ENCODE assay signal across 28 cellular contexts in the genomic region with DNA sequence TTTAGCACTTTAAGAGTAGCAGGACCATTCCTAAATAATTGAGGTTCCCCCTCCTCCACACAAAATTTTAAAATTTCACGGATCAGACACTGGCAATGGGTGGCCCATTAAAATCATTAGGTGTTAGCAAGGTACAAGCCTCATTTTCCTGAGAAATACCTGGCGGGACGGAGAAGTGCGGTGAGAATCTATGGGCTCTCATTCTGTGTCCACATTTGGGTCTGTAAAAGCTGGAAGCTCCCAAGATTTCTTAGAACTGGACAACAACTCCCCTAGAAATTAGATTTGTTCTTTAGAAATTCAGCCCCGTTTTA. TPM values are rescaled to one million over a fixed set of nuclear protein-coding genes. Genes with fewer than 3 reads are reported as not detected.
DNase-seq lines count a peak whose midpoint lies in the region; ATAC-seq, FAIRE-seq and TF ChIP-seq lines count a peak whose summit lies in the region.
"Had no signal": no experiment of that assay in that cellular context is flagged by ENCODE, and none has a peak within 500 bp of the region (broad histone marks: within the 10 kb centered on the region; RNA-seq: fewer than 3 reads in every experiment).

No MANE protein-coding gene starts in this region.

- H3K4me1 Mint-ChIP-seq in GM23338: peaks cover 69% of the 10 kb centered on the region
- peaks cover 22% of the 10 kb centered on the region for H3K4me1 Mint-ChIP-seq in activated T-helper 1 cell treated with anti-CD3 and anti-CD28 coated beads, Interleukin-12 subunit alpha, Interleukin-12 subunit beta, Interleukin-2, Interleukin-4 antibody, amounts not matched to agents 30 ng/mL and 10 ng/mL and 1 ng/mL, durations not matched to agents 14 hours and 24 hours and 36 hours (ENCODE audit: low read depth)

- DNase-seq in GM23338 (ENCODE audit: low spot score) (no peak), psoas muscle (no peak), NCI-H1417 (lab: John Stamatoyannopoulos, UW) (no peak), GM12892 (ENCODE audit: insufficient read length) (no peak), NCI-H1105 (lab: John Stamatoyannopoulos, UW) (no peak)
- DNase-seq in activated T-helper 1 cell treated with anti-CD3 and anti-CD28 coated beads, Interleukin-12 subunit alpha, Interleukin-12 subunit beta, Interleukin-2, Interleukin-4 antibody, amounts not matched to agents 30 ng/mL and 10 ng/mL and 1 ng/mL, durations not matched to agents 14 hours and 24 hours and 36 hours (ENCODE audit: low spot score): no peak
- DNase-seq: activated CD4-positive, alpha-beta T cell treated with anti-CD3 and anti-CD28 coated beads, Interleukin-2, amount 50 U/mL, for 1 hour; activated CD8-positive, alpha-beta memory T cell treated with anti-CD3 and anti-CD28 coated beads, Interleukin-2, amount 50 U/mL, for 4 hours; C1 segment of cervical spinal cord; DMS79 treated with DMSO at 0.1 percent for 48 hours; dorsolateral prefrontal cortex; lower lobe of right lung; PC-3; stimulated activated CD4-positive, alpha-beta T cell treated with anti-CD3 and anti-CD28 coated beads, Interleukin-2, amount 100 ng/mL, for 48 hours; T-helper 9 cell; WERI-Rb-1 had no signal

- peak overlapping the region; percentile 55 for H3K4me3 ChIP-seq in GM23338
- peak overlapping the region; percentile 39; the same call in 1 of the 2 replicates for H3K4me3 ChIP-seq in iPS-18c (ENCODE audit: insufficient read depth, low read depth, low read length)
- peak overlapping the region; percentile 84 for H3K4me3 ChIP-seq in psoas muscle
- H3K4me3 ChIP-seq: dorsolateral prefrontal cortex, hepatocyte, K562, lower lobe of right lung had no signal

- WGBS in psoas muscle, 3 donors: 8 to 16% (median 9%) methylated on average over 5 of the region's 5 CpGs

- H3K36me3 ChIP-seq in GM23338 (ENCODE audit: insufficient read depth): no peaks in the 10 kb centered on the region
- no peaks in the 10 kb centered on the region for H3K36me3 ChIP-seq in psoas muscle (ENCODE audit: insufficient read depth in 1 of 2, low read depth in 1 of 2)
- H3K36me3 ChIP-seq: lower lobe of right lung, WERI-Rb-1 had no signal

- ATAC-seq in GM23338 (no peak), psoas muscle (no peak)
- ATAC-seq: HCT116; K562; PC-3; Right ventricle myocardium inferior; stimulated activated effector memory CD8-positive, alpha-beta T cell treated with anti-CD3 and anti-CD28 coated beads, Interleukin-12 subunit alpha, Interleukin-12 subunit beta, amount 100 ng/mL, for 72 hours had no signal

- H3K9me3 ChIP-seq in iPS-18c (ENCODE audit: control insufficient read depth, insufficient read depth, low read length): no peaks in the 10 kb centered on the region
- H3K9me3 ChIP-seq in psoas muscle: no peaks in the 10 kb centered on the region
- H3K9me3 ChIP-seq: lower lobe of right lung had no signal

- no peaks in the 10 kb centered on the region; the same call in 2 of the 3 replicates for H3K9me3 Mint-ChIP-seq in GM23338
- peaks cover 5% of the 10 kb centered on the region for H3K9me3 Mint-ChIP-seq in activated T-helper 1 cell treated with anti-CD3 and anti-CD28 coated beads, Interleukin-12 subunit alpha, Interleukin-12 subunit beta, Interleukin-2, Interleukin-4 antibody, amounts not matched to agents 30 ng/mL and 10 ng/mL and 1 ng/mL, durations not matched to agents 14 hours and 24 hours and 36 hours

- peaks cover 29% of the 10 kb centered on the region; the same call in 1 of the 2 replicates for H3F3A ChIP-seq in GM23338 (replicated peaks; ENCODE audit: low read depth)

- peak overlapping the region; percentile 74 for H3K4me3 Mint-ChIP-seq in GM23338
- no peak overlapping the region for H3K4me3 Mint-ChIP-seq in activated T-helper 1 cell treated with anti-CD3 and anti-CD28 coated beads, Interleukin-12 subunit alpha, Interleukin-12 subunit beta, Interleukin-2, Interleukin-4 antibody, amounts not matched to agents 30 ng/mL and 10 ng/mL and 1 ng/mL, durations not matched to agents 14 hours and 24 hours and 36 hours
- H3K4me3 Mint-ChIP-seq: stimulated activated effector memory CD8-positive, alpha-beta T cell treated with anti-CD3 and anti-CD28 coated beads, Interleukin-12 subunit alpha, Interleukin-12 subunit beta, amount 100 ng/mL, for 72 hours had no signal

- no peaks in the 10 kb centered on the region for H3K36me3 Mint-ChIP-seq in GM23338 (ENCODE audit: low read depth)
- peaks cover 6% of the 10 kb centered on the region for H3K36me3 Mint-ChIP-seq in activated T-helper 1 cell treated with anti-CD3 and anti-CD28 coated beads, Interleukin-12 subunit alpha, Interleukin-12 subunit beta, Interleukin-2, Interleukin-4 antibody, amounts not matched to agents 30 ng/mL and 10 ng/mL and 1 ng/mL, durations not matched to agents 14 hours and 24 hours and 36 hours (ENCODE audit: low read depth)

- FAIRE-seq in GM12892 (lab: Jason Lieb, UNC): no peak
- FAIRE-seq: GM12891, islet of Langerhans, K562 had no signal

- H3K79me2 ChIP-seq in GM23338 (replicated peaks; ENCODE audit: insufficient read depth): no peaks in the 10 kb centered on the region
- H3K79me2 ChIP-seq: hepatocyte had no signal

- no peak for TF ChIP-seq CTCF in GM23338 (conservative IDR thresholded peaks at IDR 0.05; ENCODE audit: low read depth in 2 of 2)
- no peak for TF ChIP-seq CTCF in psoas muscle (IDR thresholded peaks at IDR 0.05)

- H3K4me1 ChIP-seq in GM23338 (ENCODE audit: insufficient read depth) (peaks cover 81% of the 10 kb centered on the region), psoas muscle (no peaks in the 10 kb centered on the region)
- H3K4me1 ChIP-seq: lower lobe of right lung had no signal

- peak overlapping the region; percentile 87; the same call in 1 of the 2 replicates for H2AFZ ChIP-seq in GM23338

- no peaks in the 10 kb centered on the region for H3K9me2 ChIP-seq in GM23338 (ENCODE audit: insufficient read depth)

- intact Hi-C loops in activated T-helper 1 cell treated with anti-CD3 and anti-CD28 coated beads, Interleukin-12 subunit alpha, Interleukin-12 subunit beta, Interleukin-2, Interleukin-4 antibody, amounts not matched to agents 30 ng/mL and 10 ng/mL and 1 ng/mL, durations not matched to agents 14 hours and 24 hours and 36 hours (cut with micrococcal nuclease): loop anchor here (1.0 kb wide), 1 partner anchor 10 kb away; no protein-coding TSS in a partner anchor
- intact Hi-C loops in psoas muscle (cut with DNase I): loop anchor here in 1 of 2 donors (2.0 kb wide), 1 partner anchor 122 kb away; no protein-coding TSS in a partner anchor

- H3K27ac ChIP-seq in GM23338 (ENCODE audit: low read depth) (no peak overlapping the region), psoas muscle (peak overlapping the region; percentile 96)
- H3K27ac ChIP-seq: dorsolateral prefrontal cortex, epithelial cell of prostate, hepatocyte, lower lobe of right lung, WERI-Rb-1 had no signal

- TF ChIP-seq POLR2A in GM12892 (IDR thresholded peaks at IDR 0.05; ENCODE audit: low read depth, low read length): no peak

- H3K4me2 ChIP-seq in GM23338: peak overlapping the region; percentile 89

- peaks cover 35% of the 10 kb centered on the region for H3K27me3 Mint-ChIP-seq in GM23338 (ENCODE audit: insufficient read depth, low read depth, poor library complexity)
- peaks cover 95% of the 10 kb centered on the region for H3K27me3 Mint-ChIP-seq in activated T-helper 1 cell treated with anti-CD3 and anti-CD28 coated beads, Interleukin-12 subunit alpha, Interleukin-12 subunit beta, Interleukin-2, Interleukin-4 antibody, amounts not matched to agents 30 ng/mL and 10 ng/mL and 1 ng/mL, durations not matched to agents 14 hours and 24 hours and 36 hours (ENCODE audit: insufficient read depth)

- H3K27ac Mint-ChIP-seq in GM23338: no peak overlapping the region
- H3K27ac Mint-ChIP-seq in activated T-helper 1 cell treated with anti-CD3 and anti-CD28 coated beads, Interleukin-12 subunit alpha, Interleukin-12 subunit beta, Interleukin-2, Interleukin-4 antibody, amounts not matched to agents 30 ng/mL and 10 ng/mL and 1 ng/mL, durations not matched to agents 14 hours and 24 hours and 36 hours: peak overlapping the region; percentile 31
- H3K27ac Mint-ChIP-seq: stimulated activated effector memory CD8-positive, alpha-beta T cell treated with anti-CD3 and anti-CD28 coated beads, Interleukin-12 subunit alpha, Interleukin-12 subunit beta, amount 100 ng/mL, for 72 hours had no signal

- H3K27me3 ChIP-seq in GM23338 (ENCODE audit: insufficient read depth) (peaks cover 100% of the 10 kb centered on the region), psoas muscle (ENCODE audit: insufficient read depth in 3 of 3, low read length in 2 of 3) (peaks cover 0 to 41% (median 6%) of the 10 kb centered on the region in 3 donors)

- peaks cover 45% of the 10 kb centered on the region for H4K20me1 ChIP-seq in GM23338 (replicated peaks; ENCODE audit: insufficient read depth)

TF ChIP-seq in GM23338, 12 proteins besides CTCF, POLR2A, EP300 and RAD21 (continues in another document):
- TF ChIP-seq JUNB (IDR thresholded peaks at IDR 0.05; ENCODE audit: unreplicated experiment) (no peak), ZNF114 (CRISPR knock-in tag; IDR thresholded peaks at IDR 0.05) (no peak), NANOG (IDR thresholded peaks at IDR 0.05; ENCODE audit: borderline replicate concordance) (no peak)

RNA-seq across cellular contexts. Expression of a gene that starts 5.9 kb away (rescaled TPM):
- 0.23 and 0.49 TPM in 2 replicates for total RNA-seq in GM23338 (2014; rRNA removed; shearing (Covaris generic))
- polyA plus RNA-seq in GM23338 (2016; fragmentation: Nextera tagmentation; extraction: Ambion mirVana) (0.14 and 0.42 TPM in 2 replicates), psoas muscle (10 to 100 TPM in 1 of 3 donors, 1 to 10 TPM in 1, under 1 TPM in 1; 0.76 to 11.2 (median 4.7) TPM)
- 0.02 and 0.13 TPM in 2 replicates for total RNA-seq in activated T-helper 1 cell treated with anti-CD3 and anti-CD28 coated beads, Interleukin-12 subunit alpha, Interleukin-12 subunit beta, Interleukin-2, Interleukin-4 antibody, amounts not matched to agents 30 ng/mL and 10 ng/mL and 1 ng/mL, durations not matched to agents 14 hours and 24 hours and 36 hours
- 10 to 100 TPM in 1 of 4 donors, 1 to 10 TPM in 2, under 1 TPM in 1; 0.60 to 14.4 (median 5.4) TPM for total RNA-seq in psoas muscle
- not detected for polyA plus RNA-seq in GM12892 (2012; ENCODE audit: missing spikeins)
- total RNA-seq: dorsolateral prefrontal cortex, K562, lower lobe of right lung, MCF 10A, mucosa of gallbladder, PC-3, Right ventricle myocardium inferior had no signal
- polyA plus RNA-seq: hepatocyte, K562, urinary bladder had no signal
